In genomic region chr11:73795925-73796632, GRCh38 we compare ENCODE assay signal across 1 cellular context.
TF ChIP-seq lines count a peak whose summit lies in the region.

No MANE protein-coding gene starts in this region.

TF ChIP-seq in K562, 482 proteins besides CTCF, POLR2A, EP300 and RAD21:
- TF ChIP-seq ZNF699 (CRISPR knock-in tag; IDR thresholded peaks at IDR 0.05; ENCODE audit: insufficient replicate concordance), result no peak
- no peak for TF ChIP-seq ZC3H11A (IDR thresholded peaks at IDR 0.05; ENCODE audit: low read depth, low read length)
- peak; percentile 50 for TF ChIP-seq RBFOX2 (IDR thresholded peaks at IDR 0.05; ENCODE audit: low read depth, low read length)
- no peak for TF ChIP-seq ZNF174 (CRISPR knock-in tag; IDR thresholded peaks at IDR 0.05)
- peak; percentile 39; the same call in 1 of the 2 replicates for TF ChIP-seq POLR2G (IDR thresholded peaks at IDR 0.05; ENCODE audit: low read depth, low read length)
